In the genomic region with DNA sequence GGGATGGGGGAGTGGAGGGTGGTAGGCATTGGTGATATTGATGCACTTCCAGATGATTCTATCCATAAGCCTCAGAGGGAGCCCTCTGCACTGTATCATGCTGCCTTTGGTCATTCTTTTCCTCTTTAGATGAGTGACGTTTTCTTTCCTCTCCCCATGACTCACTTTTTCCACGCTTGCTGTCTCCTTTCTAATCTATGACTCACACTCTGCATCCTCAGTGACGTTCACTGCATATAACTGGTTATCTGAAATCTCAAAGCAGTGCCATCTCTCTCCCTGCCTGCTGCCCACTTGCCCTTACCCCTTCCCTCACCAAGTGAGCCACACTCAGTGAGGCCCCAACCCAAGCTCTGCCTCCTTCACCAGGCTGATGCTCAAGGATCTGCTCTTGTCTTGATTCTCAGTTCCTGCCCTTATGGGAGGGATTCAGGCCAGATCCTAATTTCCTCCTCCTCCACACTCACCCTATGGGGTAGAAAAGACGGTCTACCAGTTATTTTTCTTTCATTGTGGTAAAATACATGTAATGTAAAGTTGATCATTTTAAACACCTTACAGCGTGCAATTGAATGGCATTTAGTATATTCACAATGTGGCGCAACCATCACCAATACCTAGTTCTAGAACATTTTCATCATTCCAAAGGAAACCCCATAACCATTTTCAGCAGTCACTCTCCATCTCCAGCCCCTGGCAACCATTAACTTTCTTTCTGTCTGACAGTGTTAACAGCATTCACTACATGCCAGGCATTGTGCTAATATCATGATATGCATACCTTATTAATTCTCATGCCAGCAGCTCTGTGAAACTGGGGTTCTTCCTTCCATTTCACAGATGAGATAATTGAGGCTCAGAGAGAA, we compare ENCODE assay signal across 10 cellular contexts. TPM values are rescaled to one million over a fixed set of nuclear protein-coding genes. Genes with fewer than 3 reads are reported as not detected.
DNase-seq lines count a peak whose midpoint lies in the region; ATAC-seq and TF ChIP-seq lines count a peak whose summit lies in the region.
"Had no signal": no experiment of that assay in that cellular context is flagged by ENCODE, and none has a peak within 500 bp of the region (broad histone marks: within the 10 kb centered on the region; RNA-seq: fewer than 3 reads in every experiment).

No MANE protein-coding gene starts in this region.

- H3K36me3 Mint-ChIP-seq in Calu3 (ENCODE audit: insufficient read depth, unreplicated experiment) = peaks cover 8% of the 10 kb centered on the region

- CTCF ChIA-PET in Calu3 (lab: Charles Lee) = no interaction called here

- no peaks in the 10 kb centered on the region for H3K79me2 ChIP-seq in osteoblast (ENCODE audit: insufficient read depth, low read length)

- DNase-seq in Calu3 (peak; percentile 50), M059J (ENCODE audit: low read depth) (peak; percentile 100), amniotic epithelial cell (ENCODE audit: low read depth) (peak; percentile 97), osteoblast (ENCODE audit: insufficient read length, low spot score, missing footprints) (peak; percentile 98), NCI-H2196 (lab: John Stamatoyannopoulos, UW; ENCODE audit: unreplicated experiment) (no peak), germinal center (ENCODE audit: low spot score) (no peak), substantia nigra (lab: John Stamatoyannopoulos, UW) (no peak)

- peak overlapping the region; percentile 96 for H3K27ac ChIP-seq in osteoblast (ENCODE audit: low read depth, low read length)
- no peak overlapping the region for H3K27ac ChIP-seq in substantia nigra (ENCODE audit: low read depth, low read length, poor library complexity, severe bottlenecking)
- H3K27ac ChIP-seq: thoracic aorta had no signal

- no peaks in the 10 kb centered on the region for H4K20me1 ChIP-seq in osteoblast (ENCODE audit: insufficient read depth, low read length)

- peaks cover 20% of the 10 kb centered on the region for H3K4me1 ChIP-seq in osteoblast (ENCODE audit: insufficient read depth, low read length)

- no peak for ATAC-seq in HG03045 (IDR thresholded peaks at IDR 0.05; ENCODE audit: unreplicated experiment)

- H3K4me1 Mint-ChIP-seq in Calu3 (ENCODE audit: low read depth, unreplicated experiment) = peaks cover 10% of the 10 kb centered on the region
- H3K4me1 Mint-ChIP-seq: central memory CD8-positive, alpha-beta T cell had no signal

- H3K9me3 ChIP-seq in osteoblast (ENCODE audit: low read depth, low read length) = no peaks in the 10 kb centered on the region
- H3K9me3 ChIP-seq: thoracic aorta had no signal

- H3K27me3 Mint-ChIP-seq in Calu3 (ENCODE audit: unreplicated experiment) = no peaks in the 10 kb centered on the region

- peak overlapping the region; percentile 59 for H3K4me2 ChIP-seq in osteoblast (ENCODE audit: insufficient read depth, low read length)

- H3K36me3 ChIP-seq in osteoblast (ENCODE audit: insufficient read depth, low read length) = no peaks in the 10 kb centered on the region
- H3K36me3 ChIP-seq: thoracic aorta had no signal

- H3K4me3 Mint-ChIP-seq in Calu3 (ENCODE audit: low read depth, unreplicated experiment) = peak overlapping the region; percentile 43
- H3K4me3 Mint-ChIP-seq: central memory CD8-positive, alpha-beta T cell had no signal

- H3K9me3 Mint-ChIP-seq in Calu3 (ENCODE audit: low read depth, unreplicated experiment) = no peaks in the 10 kb centered on the region
- H3K9me3 Mint-ChIP-seq: central memory CD8-positive, alpha-beta T cell had no signal

- no peaks in the 10 kb centered on the region for H3K27me3 ChIP-seq in osteoblast (ENCODE audit: insufficient read depth, low read length)

- no peak for TF ChIP-seq CTCF in Calu3 (IDR thresholded peaks at IDR 0.05; ENCODE audit: unreplicated experiment)
- TF ChIP-seq CTCF in osteoblast (IDR thresholded peaks at IDR 0.05; ENCODE audit: extremely low read depth, low read depth, low read length) = no peak

- intact Hi-C loops in Calu3 (cut with micrococcal nuclease; ENCODE audit: unreplicated experiment) = no loop called here

- peak overlapping the region; percentile 80 for H2AFZ ChIP-seq in osteoblast (ENCODE audit: low read length)

- no peak overlapping the region for H3K4me3 ChIP-seq in osteoblast (ENCODE audit: insufficient read depth, low read length)
- H3K4me3 ChIP-seq: thoracic aorta had no signal

- H3K27ac Mint-ChIP-seq in Calu3 (ENCODE audit: unreplicated experiment) = peak overlapping the region; percentile 97

- no TSS peak for BruUV-seq in Calu3 (replicated peaks; lab: Mats Ljungman, UMichigan)

RNA-seq across cellular contexts. Expression of a gene that starts 31.8 kb away (rescaled TPM):
- total RNA-seq in Calu3 (2022) (0.66 and 0.71 TPM in 2 replicates), osteoblast (2.5 and 3.2 TPM in 2 replicates)
- 4.8 and 6.7 TPM in 2 replicates for total RNA-seq in M059J (2014; rRNA removed; shearing (Covaris generic))

Comparison
In these comparisons a context has a peak if more than half of its experiments do, and no peak if none do; other contexts are left out.
1. DNase-seq: peak in Calu3 (single experiment), M059J (single experiment), amniotic epithelial cell (single experiment) and osteoblast (single experiment); none in NCI-H2196 (single experiment), germinal center (single experiment) and substantia nigra (0 of 49).